In genomic region chr2:163155279-163155883, GRCh38 we compare ENCODE assay signal across 8 cellular contexts.
DNase-seq lines count a peak whose midpoint lies in the region; ATAC-seq, FAIRE-seq and TF ChIP-seq lines count a peak whose summit lies in the region.

No MANE protein-coding gene starts in this region.

- no peak for TF ChIP-seq POLR2A in K562 (conservative IDR thresholded peaks at IDR 0.05)
- no peak for TF ChIP-seq POLR2A in right lobe of liver (IDR thresholded peaks at IDR 0.05)

- H3K4me3 ChIP-seq in K562 (no peak overlapping the region), right lobe of liver (no peak overlapping the region)

- peaks cover 2% of the 10 kb centered on the region; the same call in 1 of the 2 replicates for H3K9me3 ChIP-seq in K562 (replicated peaks; ENCODE audit: control insufficient read depth, insufficient read depth, low read depth, low read length)
- H3K9me3 ChIP-seq in right lobe of liver: no peaks in the 10 kb centered on the region

- TF ChIP-seq RAD21 in K562 (CRISPR knock-in tag; conservative IDR thresholded peaks at IDR 0.05 in 1 of 2, IDR thresholded peaks at IDR 0.05 in 1 of 2): peak; percentile 37 to 61; a peak in 3 of 4 replicates

- H3K4me1 ChIP-seq in K562 (replicated peaks in 1 of 2; ENCODE audit: control insufficient read depth in 2 of 2, insufficient read depth in 2 of 2, low read length in 2 of 2) (no peaks in the 10 kb centered on the region), right lobe of liver (no peaks in the 10 kb centered on the region)

- POLR2A ChIA-PET in K562 (lab: Yijun Ruan, JAX): no interaction called here

- no peak for FAIRE-seq in K562 (lab: Jason Lieb, UNC)

- H3K27ac ChIP-seq in K562 (ENCODE audit: extremely low read depth, low read depth, low read length) (no peak overlapping the region), right lobe of liver (no peak overlapping the region)

- H3K36me3 ChIP-seq in K562 (ENCODE audit: control insufficient read depth, insufficient read depth, low read length) (no peaks in the 10 kb centered on the region), right lobe of liver (no peaks in the 10 kb centered on the region)

- TF ChIP-seq EP300 in K562 (IDR thresholded peaks at IDR 0.05; ENCODE audit: low read length): no peak

- no peaks in the 10 kb centered on the region for H3K9me1 ChIP-seq in K562 (ENCODE audit: control insufficient read depth, insufficient read depth, low read length)

- DNase-seq in AG20443 (ENCODE audit: low spot score) (peak; percentile 17), NCI-H2081 (lab: John Stamatoyannopoulos, UW) (peak; percentile 64 to 74), K562 (ENCODE audit: extremely low read depth in 1 of 4, low spot score in 3 of 4) (peak; percentile 11 to 25 (median 24)), right lobe of liver (no peak), OCI-M2 (lab: John Stamatoyannopoulos, UW; ENCODE audit: unreplicated experiment) (no peak)

- H2AFZ ChIP-seq in K562 (ENCODE audit: low read depth, low read length): no peak overlapping the region

- H3K27me3 ChIP-seq in K562 (ENCODE audit: control insufficient read depth in 2 of 2, insufficient read depth in 2 of 2, low read length in 2 of 2) (no peaks in the 10 kb centered on the region), right lobe of liver (no peaks in the 10 kb centered on the region)

- ATAC-seq in GM18511 (IDR thresholded peaks at IDR 0.05; ENCODE audit: unreplicated experiment): peak; percentile 93
- peak; percentile 89 for ATAC-seq in HG02973 (IDR thresholded peaks at IDR 0.05; ENCODE audit: unreplicated experiment)
- ATAC-seq in K562: peak; percentile 38; the same call in 2 of the 3 replicates
- ATAC-seq in right lobe of liver: peak; percentile 72 to 87 (median 77)
- ATAC-seq in HG02571 (IDR thresholded peaks at IDR 0.05; ENCODE audit: unreplicated experiment): no peak

- no peaks in the 10 kb centered on the region for H4K20me1 ChIP-seq in K562 (replicated peaks; ENCODE audit: control insufficient read depth, insufficient read depth, low read length)

- intact Hi-C loops in K562 (cut with micrococcal nuclease) (loop anchor here (5.0 to 10.0 kb wide), 2 partner anchors 1339 to 1562 kb away; no protein-coding TSS in a partner anchor), right lobe of liver (cut with DNase I) (no loop called here)

- no peak overlapping the region for H3K4me2 ChIP-seq in K562 (ENCODE audit: insufficient read depth, low read length)

- BruUV-seq in K562 (replicated peaks; lab: Mats Ljungman, UMichigan): no TSS peak

- TF ChIP-seq CTCF in K562 (IDR thresholded peaks at IDR 0.05 in 2 of 3, conservative IDR thresholded peaks at IDR 0.05 in 1 of 3; ENCODE audit: insufficient read depth in 2 of 3, low read depth in 1 of 3, low read length in 3 of 3) (peak in 2 of 3 experiments; percentile 32 to 46; a peak in 2 of 6 replicates), right lobe of liver (IDR thresholded peaks at IDR 0.05) (peak; percentile 57 to 63 (median 62))

- WGBS in K562 (ENCODE audit: insufficient coverage, low coverage, missing lambda C conversion rate): 2% methylated on average over 3 of the region's 3 CpGs
- 8% methylated on average over 3 of the region's 3 CpGs for WGBS in right lobe of liver (ENCODE audit: insufficient coverage, low coverage, low lambda C conversion rate, missing lambda C conversion rate)

- CTCF ChIA-PET in K562 (lab: Yijun Ruan, JAX; ENCODE audit: low intra/inter-chr PET ratio): interaction anchor here (0.6 kb wide), 1 partner anchor 1445 kb away, joined by 3 read pairs; no protein-coding TSS in a partner anchor

- in situ Hi-C loops in K562 (cut with MboI): no loop called here

- no peak overlapping the region for H3K9ac ChIP-seq in K562 (ENCODE audit: insufficient read depth in 1 of 2, low read depth in 2 of 2, low read length in 2 of 2)

- H3K79me2 ChIP-seq in K562 (ENCODE audit: control insufficient read depth, insufficient read depth, low read length): no peaks in the 10 kb centered on the region

TF ChIP-seq in K562, 482 proteins besides CTCF, POLR2A, EP300 and RAD21:
- no peak for TF ChIP-seq ZNF766 (CRISPR knock-in tag; conservative IDR thresholded peaks at IDR 0.05)
- TF ChIP-seq ZNF24 (IDR thresholded peaks at IDR 0.05): no peak
- 0 out of 2 replicates have a peak, but pooled peaks have one; percentile 11 for TF ChIP-seq SMC3 (conservative IDR thresholded peaks at IDR 0.05; ENCODE audit: insufficient read depth, low read depth, low read length)

Comparison
In these comparisons a context has a peak if more than half of its experiments do, and no peak if none do; other contexts are left out.
1. DNase-seq: peak in AG20443 (single experiment), NCI-H2081 (2 of 2) and K562 (4 of 4); none in right lobe of liver (0 of 3) and OCI-M2 (single experiment).